Comparison of ENCODE assay signal across 8 cellular contexts in genomic region chr2:43220229-43220981, GRCh38. TPM values are rescaled to one million over a fixed set of nuclear protein-coding genes. Genes with fewer than 3 reads are reported as not detected.
DNase-seq lines count a peak whose midpoint lies in the region; ATAC-seq and TF ChIP-seq lines count a peak whose summit lies in the region.

No MANE protein-coding gene starts in this region.

- peaks cover 48% of the 10 kb centered on the region for H3K36me3 ChIP-seq in DND-41 (ENCODE audit: insufficient read depth, low read length)
- peaks cover 27% of the 10 kb centered on the region for H3K36me3 ChIP-seq in OCI-LY3 (replicated peaks; ENCODE audit: low read depth, low read length)
- H3K36me3 ChIP-seq in naive thymus-derived CD4-positive, alpha-beta T cell (ENCODE audit: control insufficient read depth in 2 of 3, insufficient read depth in 3 of 3, low read length in 3 of 3), result peaks cover 26 to 37% (median 31%) of the 10 kb centered on the region in 3 experiments

- POLR2A ChIA-PET in naive thymus-derived CD4-positive, alpha-beta T cell (lab: Charles Lee), result interaction anchor here (1.0 to 25.8 kb wide), 10 partner anchors 5 to 376 kb away, joined by 3 to 1899 read pairs (median 89); partner anchors contain the start of genes THADA and ZFP36L2

- H3K27ac Mint-ChIP-seq in naive thymus-derived CD4-positive, alpha-beta T cell, result peak overlapping the region; percentile 90 to 99 (median 97)

- H3K9ac ChIP-seq in DND-41 (ENCODE audit: low read depth, low read length) (peak overlapping the region; percentile 96), OCI-LY3 (ENCODE audit: low read length) (peak overlapping the region; percentile 85)

- peak overlapping the region; percentile 82 to 99 (median 90) for H3K4me3 Mint-ChIP-seq in naive thymus-derived CD4-positive, alpha-beta T cell

- peaks cover 52% of the 10 kb centered on the region for H3K4me1 ChIP-seq in DND-41 (ENCODE audit: insufficient read depth, low read length)
- H3K4me1 ChIP-seq in OCI-LY3 (ENCODE audit: low read length), result peaks cover 69% of the 10 kb centered on the region
- peaks cover 21% of the 10 kb centered on the region in 2 donors for H3K4me1 ChIP-seq in naive thymus-derived CD4-positive, alpha-beta T cell (ENCODE audit: control insufficient read depth in 2 of 2, insufficient read depth in 2 of 2, low read length in 2 of 2)

- H3K27me3 Mint-ChIP-seq in naive thymus-derived CD4-positive, alpha-beta T cell, result peaks cover 0 to 2% (median 0%) of the 10 kb centered on the region in 5 donors

- DNase-seq in DND-41 (peak; percentile 35), dedifferentiated amniotic fluid mesenchymal stem cell (ENCODE audit: extremely low spot score) (peak; percentile 26), NCI-H748 treated with DMSO at 0.1 percent for 48 hours (lab: John Stamatoyannopoulos, UW) (no peak), NCI-H524 treated with DMSO at 0.1 percent for 48 hours (lab: John Stamatoyannopoulos, UW) (no peak)
- peak in 4 of 9 donors; percentile 67 to 77 (median 76) for DNase-seq in naive thymus-derived CD4-positive, alpha-beta T cell

- peaks cover 70% of the 10 kb centered on the region for H3K79me2 ChIP-seq in DND-41 (ENCODE audit: insufficient read depth, low read length)
- H3K79me2 ChIP-seq in OCI-LY3 (ENCODE audit: low read length), result peaks cover 60% of the 10 kb centered on the region

- intact Hi-C loops in naive thymus-derived CD4-positive, alpha-beta T cell (cut with micrococcal nuclease), result loop anchor here (1.0 to 10.0 kb wide), 8 partner anchors 46 to 856 kb away; partner anchors contain the start of gene COX7A2L (in 1 of the 2)

- H3K4me2 ChIP-seq in DND-41 (ENCODE audit: insufficient read depth, low read length) (peak overlapping the region; percentile 64), OCI-LY3 (ENCODE audit: low read length) (peak overlapping the region; percentile 97)

- peaks cover 38% of the 10 kb centered on the region for H4K20me1 ChIP-seq in DND-41 (ENCODE audit: insufficient read depth, low read length)
- peaks cover 28% of the 10 kb centered on the region for H4K20me1 ChIP-seq in OCI-LY3 (ENCODE audit: insufficient read depth, low read length)

- H2AFZ ChIP-seq in DND-41 (ENCODE audit: low read depth, low read length) (no peak overlapping the region), OCI-LY3 (ENCODE audit: low read depth, low read length) (peak overlapping the region; percentile 84; the same call in 1 of the 2 replicates)

- H3K9me3 ChIP-seq in DND-41 (ENCODE audit: insufficient read depth, low read length, severe bottlenecking) (no peaks in the 10 kb centered on the region), OCI-LY3 (ENCODE audit: insufficient read depth, low read length) (no peaks in the 10 kb centered on the region)
- no peaks in the 10 kb centered on the region for H3K9me3 ChIP-seq in naive thymus-derived CD4-positive, alpha-beta T cell (ENCODE audit: control insufficient read depth in 2 of 3, low read length in 3 of 3)

- ATAC-seq in DND-41 (ENCODE audit: insufficient read depth, low read depth) (no peak), HG02759 (IDR thresholded peaks at IDR 0.05; ENCODE audit: unreplicated experiment) (no peak), GM21526 (IDR thresholded peaks at IDR 0.05; ENCODE audit: low FRiP score, unreplicated experiment) (no peak)
- no peak for ATAC-seq in naive thymus-derived CD4-positive, alpha-beta T cell

- CTCF ChIA-PET in naive thymus-derived CD4-positive, alpha-beta T cell (lab: Charles Lee), result interaction anchor here (0.7 to 10.3 kb wide), 7 partner anchors 9 to 246 kb away, joined by 3 to 210 read pairs (median 24); no protein-coding TSS in a partner anchor

- H3K27me3 ChIP-seq in DND-41 (ENCODE audit: insufficient read depth, low read length, poor library complexity) (no peaks in the 10 kb centered on the region), OCI-LY3 (ENCODE audit: low read depth, low read length) (no peaks in the 10 kb centered on the region)
- H3K27me3 ChIP-seq in naive thymus-derived CD4-positive, alpha-beta T cell (ENCODE audit: control insufficient read depth in 2 of 2, insufficient read depth in 2 of 2, low read length in 2 of 2), result no peaks in the 10 kb centered on the region

- H3K36me3 Mint-ChIP-seq in naive thymus-derived CD4-positive, alpha-beta T cell, result peaks cover 4 to 43% (median 34%) of the 10 kb centered on the region in 5 donors

- peaks cover 34 to 51% (median 43%) of the 10 kb centered on the region in 7 donors for H3K4me1 Mint-ChIP-seq in naive thymus-derived CD4-positive, alpha-beta T cell

- peak overlapping the region; percentile 79 to 83; a peak in 3 of 4 replicates for H3K4me3 ChIP-seq in DND-41 (ENCODE audit: low read depth in 1 of 2, low read length in 2 of 2)
- peak overlapping the region; percentile 79 for H3K4me3 ChIP-seq in OCI-LY3 (ENCODE audit: low read length)
- H3K4me3 ChIP-seq in naive thymus-derived CD4-positive, alpha-beta T cell (ENCODE audit: low read length), result peak overlapping the region; percentile 87

- H3K27ac ChIP-seq in DND-41 (ENCODE audit: low read length), result peak overlapping the region; percentile 99
- H3K27ac ChIP-seq in OCI-LY3 (ENCODE audit: low read length), result peak overlapping the region; percentile 92
- peak overlapping the region; percentile 97 for H3K27ac ChIP-seq in naive thymus-derived CD4-positive, alpha-beta T cell (ENCODE audit: low read depth, low read length)

- TF ChIP-seq CTCF in DND-41 (IDR thresholded peaks at IDR 0.05; ENCODE audit: borderline replicate concordance, extremely low read depth, low read length, poor library complexity, severe bottlenecking), result no peak
- TF ChIP-seq CTCF in OCI-LY3 (IDR thresholded peaks at IDR 0.05; ENCODE audit: low read depth, low read length), result no peak

- H3K9me3 Mint-ChIP-seq in naive thymus-derived CD4-positive, alpha-beta T cell, result peaks cover 0 to 28% (median 0%) of the 10 kb centered on the region in 11 donors

RNA-seq across cellular contexts. Expression of gene ZFP36L2, which starts 6.0 kb away (rescaled TPM):
- total RNA-seq in naive thymus-derived CD4-positive, alpha-beta T cell, result 100 to 1,000 TPM; 231 to 747 (median 389) TPM
- polyA plus RNA-seq in naive thymus-derived CD4-positive, alpha-beta T cell, result 100 to 1,000 TPM; 252 to 411 TPM

Comparison
In these comparisons a context has a peak if more than half of its experiments do, and no peak if none do; other contexts are left out.
1. DNase-seq: peak in DND-41 (single experiment) and dedifferentiated amniotic fluid mesenchymal stem cell (single experiment); none in NCI-H748 treated with DMSO at 0.1 percent for 48 hours (single experiment) and NCI-H524 treated with DMSO at 0.1 percent for 48 hours (single experiment).
2. Peak in every context shown above with its lines, with median percentiles within 50 percentile points of each other: H3K27ac ChIP-seq and H3K4me3 ChIP-seq.